Comparison of ENCODE assay signal across 8 cellular contexts in the genomic region with DNA sequence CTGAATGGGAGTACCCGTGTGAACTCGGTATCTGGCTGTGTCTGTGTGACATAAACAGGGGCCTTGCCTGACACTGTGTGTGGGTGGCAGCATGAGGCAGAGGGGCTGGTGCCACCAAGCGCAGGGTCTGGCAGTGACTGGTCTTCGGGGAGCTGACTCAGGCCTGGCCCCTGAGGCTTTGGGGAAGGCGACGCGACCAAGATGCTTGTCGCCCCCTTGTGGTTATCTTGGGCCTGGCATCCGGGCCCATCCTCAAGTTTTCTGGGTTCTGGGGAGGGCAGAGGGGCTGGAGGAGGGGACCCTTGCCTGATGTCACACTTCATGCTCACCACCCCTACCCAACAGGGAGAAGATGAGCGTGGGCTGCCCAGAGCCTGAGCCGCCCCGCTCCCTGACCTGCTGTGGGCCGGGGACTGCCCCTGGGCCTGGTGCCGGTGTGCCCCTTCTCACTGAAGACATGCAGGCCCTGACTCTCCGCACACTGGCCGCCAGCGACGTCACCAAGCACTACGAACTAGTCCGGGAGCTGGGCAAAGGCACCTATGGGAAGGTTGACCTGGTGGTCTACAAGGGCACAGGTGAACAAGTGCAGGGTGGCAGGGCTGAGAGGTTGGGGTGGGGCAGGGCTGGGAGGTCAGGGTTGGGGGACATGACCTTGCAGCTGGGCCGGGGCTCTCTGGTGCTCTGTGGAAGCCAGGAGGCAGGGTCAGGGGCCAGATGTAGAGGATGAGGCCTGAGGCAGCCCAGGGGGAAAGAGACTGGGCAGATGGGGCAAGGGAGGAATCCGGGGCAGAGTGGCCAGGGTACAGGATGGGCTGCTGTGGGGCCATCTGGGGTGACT.
A peak's percentile ranks its signal among the peaks of the same experiment; 100 is the strongest.
DNase-seq lines count a peak whose midpoint lies in the region; ATAC-seq lines count a peak whose summit lies in the region.

No MANE protein-coding gene starts in this region.

- H3K9me3 Mint-ChIP-seq in T-helper 2 cell treated with Interferon-gamma antibody and Interleukin-4, amounts not matched to agents 5 μg/mL and 100 μg/mL, for 36 hours, result no peaks in the 10 kb centered on the region

- peak; percentile 76 for DNase-seq in CD1c-positive myeloid dendritic cell (ENCODE audit: extremely low spot score)
- DNase-seq in HK-2 (ENCODE audit: unreplicated experiment), result peak; percentile 69
- peak; percentile 53 for DNase-seq in T-helper 2 cell treated with Interferon-gamma antibody and Interleukin-4, amounts not matched to agents 5 μg/mL and 100 μg/mL, for 36 hours (ENCODE audit: low spot score)
- peak in 39 of 58 donors; percentile 4 to 66 (median 23) for DNase-seq in anterior cingulate cortex (lab: John Stamatoyannopoulos, UW)
- peak; percentile 86 for DNase-seq in iPS-NIHi7 (ENCODE audit: extremely low spot score)
- DNase-seq in stimulated activated CD4-positive, alpha-beta T cell treated with anti-CD3 and anti-CD28 coated beads, Interleukin-1b, Interleukin-23, amount 100 ng/mL, for 1 hour (ENCODE audit: low read depth in 2 of 2), result peak; percentile 48 to 57
- no peak for DNase-seq in NCI-H1105 (lab: John Stamatoyannopoulos, UW)

- ATAC-seq in GM18870 (IDR thresholded peaks at IDR 0.05; ENCODE audit: unreplicated experiment), result no peak

- H3K27ac Mint-ChIP-seq in T-helper 2 cell treated with Interferon-gamma antibody and Interleukin-4, amounts not matched to agents 5 μg/mL and 100 μg/mL, for 36 hours, result no peak overlapping the region

- H3K27me3 Mint-ChIP-seq in T-helper 2 cell treated with Interferon-gamma antibody and Interleukin-4, amounts not matched to agents 5 μg/mL and 100 μg/mL, for 36 hours (ENCODE audit: low read depth), result peaks cover 2% of the 10 kb centered on the region

- H3K4me3 Mint-ChIP-seq in T-helper 2 cell treated with Interferon-gamma antibody and Interleukin-4, amounts not matched to agents 5 μg/mL and 100 μg/mL, for 36 hours, result no peak overlapping the region

- no peaks in the 10 kb centered on the region for H3K36me3 Mint-ChIP-seq in T-helper 2 cell treated with Interferon-gamma antibody and Interleukin-4, amounts not matched to agents 5 μg/mL and 100 μg/mL, for 36 hours (ENCODE audit: low read depth)

- peaks cover 8% of the 10 kb centered on the region for H3K4me1 Mint-ChIP-seq in T-helper 2 cell treated with Interferon-gamma antibody and Interleukin-4, amounts not matched to agents 5 μg/mL and 100 μg/mL, for 36 hours (ENCODE audit: low read depth)
